ENCODE assay signal across 1 cellular context in the genomic region with DNA sequence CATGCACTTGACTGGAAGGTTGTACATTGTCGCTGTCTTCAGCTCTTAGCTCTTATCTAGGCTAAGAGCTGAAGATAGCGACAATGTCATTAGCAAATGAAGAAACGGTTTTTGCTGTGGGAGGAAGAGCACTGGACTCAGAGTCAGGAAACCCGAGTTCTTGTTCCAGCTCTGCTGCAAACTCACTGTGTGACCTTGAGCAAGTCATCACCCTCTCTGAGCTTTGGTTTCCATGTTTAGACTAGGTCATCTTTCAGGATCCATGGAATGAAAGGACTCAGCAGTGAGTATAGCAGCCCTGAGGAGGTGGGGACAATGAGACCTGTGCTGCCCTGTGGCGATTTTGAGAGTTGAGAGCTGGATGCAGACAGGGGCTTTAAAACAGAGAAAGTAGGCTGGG.
TF ChIP-seq lines count a peak whose summit lies in the region.

No MANE protein-coding gene starts in this region.

TF ChIP-seq in IMR-90, 13 proteins besides CTCF, POLR2A, EP300 and RAD21 (continued from another document):
- TF ChIP-seq CHD1 (IDR thresholded peaks at IDR 0.05; ENCODE audit: low read depth, low read length) = no peak
